2 cellular contexts compared by ENCODE assay signal in genomic region chr20:45420125-45420524, GRCh38.
TF ChIP-seq lines count a peak whose summit lies in the region.

No MANE protein-coding gene starts in this region.

TF ChIP-seq in A549, 52 proteins besides CTCF, POLR2A, EP300 and RAD21:
- TF ChIP-seq NFE2L2 (conservative IDR thresholded peaks at IDR 0.05; ENCODE audit: low read length) (no peak), ESRRA (IDR thresholded peaks at IDR 0.05; ENCODE audit: borderline replicate concordance, low read length) (no peak), POLR2AphosphoS2 (conservative IDR thresholded peaks at IDR 0.05; ENCODE audit: low read length) (no peak), ZSCAN20 (CRISPR knock-in tag; IDR thresholded peaks at IDR 0.05) (no peak), ZFP36 (IDR thresholded peaks at IDR 0.05; ENCODE audit: borderline replicate concordance, partially characterized antibody) (no peak), NPAS2 (CRISPR knock-in tag; IDR thresholded peaks at IDR 0.05; ENCODE audit: borderline replicate concordance) (no peak), HEYL (CRISPR knock-in tag; IDR thresholded peaks at IDR 0.05) (no peak), REST (IDR thresholded peaks at IDR 0.05) (no peak), RARB (CRISPR knock-in tag; IDR thresholded peaks at IDR 0.05) (no peak), JUN (IDR thresholded peaks at IDR 0.05) (no peak), EHMT2 (IDR thresholded peaks at IDR 0.05; ENCODE audit: low read depth) (no peak), CHD2 (IDR thresholded peaks at IDR 0.05; ENCODE audit: low read length, partially characterized antibody) (no peak), HDAC2 (IDR thresholded peaks at IDR 0.05) (no peak), FOSB (CRISPR knock-in tag; IDR thresholded peaks at IDR 0.05) (no peak), ZC3H11A (IDR thresholded peaks at IDR 0.05) (no peak), ELK1 (IDR thresholded peaks at IDR 0.05; ENCODE audit: low read depth, low read length) (no peak)

TF ChIP-seq in SK-N-SH treated with all-trans-retinoic acid at 6 μM for 48 hours, 23 proteins besides CTCF, POLR2A, EP300 and RAD21 (continued from another document):
- TF ChIP-seq TOX (CRISPR knock-in tag; IDR thresholded peaks at IDR 0.05; ENCODE audit: borderline replicate concordance) (no peak), CSDC2 (CRISPR knock-in tag; IDR thresholded peaks at IDR 0.05) (no peak), ARNTL (CRISPR knock-in tag; IDR thresholded peaks at IDR 0.05; ENCODE audit: borderline replicate concordance, low read depth) (no peak), ZNF70 (CRISPR knock-in tag; IDR thresholded peaks at IDR 0.05) (no peak), TSHZ2 (CRISPR knock-in tag; IDR thresholded peaks at IDR 0.05) (no peak), POU6F1 (CRISPR knock-in tag; IDR thresholded peaks at IDR 0.05; ENCODE audit: borderline replicate concordance, low read depth) (no peak), RARB (CRISPR knock-in tag; IDR thresholded peaks at IDR 0.05) (no peak), ZC3H10 (CRISPR knock-in tag; IDR thresholded peaks at IDR 0.05) (no peak), CSRNP3 (CRISPR knock-in tag; IDR thresholded peaks at IDR 0.05) (no peak), TCF4 (CRISPR knock-in tag; IDR thresholded peaks at IDR 0.05; ENCODE audit: borderline replicate concordance) (no peak), ZFP30 (CRISPR knock-in tag; IDR thresholded peaks at IDR 0.05) (no peak), ISL1 (CRISPR knock-in tag; IDR thresholded peaks at IDR 0.05) (no peak)
